ENCODE assay signal across 27 cellular contexts in the genomic region with DNA sequence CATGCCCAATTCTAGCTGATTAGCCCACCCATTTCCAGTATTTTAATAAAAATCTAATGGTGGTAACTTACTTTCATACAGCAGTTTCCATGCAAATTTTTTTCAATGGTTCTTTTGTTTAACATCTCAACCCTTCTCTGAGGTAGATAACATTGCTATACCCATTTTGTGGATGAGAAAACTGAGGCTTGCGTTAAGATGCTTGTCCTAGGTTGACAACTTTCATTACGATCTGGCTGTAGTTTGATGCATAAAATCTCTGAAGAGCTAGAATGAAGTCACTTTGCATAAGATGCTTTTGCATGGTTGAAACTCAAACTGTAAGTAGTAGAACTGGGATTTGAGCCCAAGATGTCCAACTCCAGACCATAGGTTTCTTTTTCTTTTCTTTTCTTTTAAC.
"Had no signal": no experiment of that assay in that cellular context is flagged by ENCODE, and none has a peak within 500 bp of the region (broad histone marks: within the 10 kb centered on the region; RNA-seq: fewer than 3 reads in every experiment).

No MANE protein-coding gene starts in this region.

- H3K9me3 ChIP-seq: stomach, suprapubic skin, testis, thoracic aorta, thyroid gland, tibial artery, tibial nerve, transverse colon, upper lobe of left lung, upper lobe of right lung, uterus, vagina had no signal

- H3K27ac ChIP-seq: stomach, suprapubic skin, testis, thoracic aorta, thyroid gland, tibial artery, tibial nerve, transverse colon, upper lobe of left lung, upper lobe of right lung, uterus, vagina had no signal

- H3K4me1 ChIP-seq: suprapubic skin, testis, thyroid gland, upper lobe of right lung, uterus, vagina had no signal

- H3K27me3 ChIP-seq: stomach, suprapubic skin, testis, thyroid gland, tibial nerve, transverse colon, upper lobe of left lung, upper lobe of right lung, uterus, vagina had no signal

- H3K4me3 ChIP-seq: stomach, suprapubic skin, testis, thoracic aorta, thyroid gland, tibial artery, tibial nerve, transverse colon, upper lobe of left lung, upper lobe of right lung, uterus, vagina had no signal

- H3K36me3 ChIP-seq: stomach, suprapubic skin, thoracic aorta, thyroid gland, tibial artery, tibial nerve, transverse colon, upper lobe of left lung, upper lobe of right lung, uterus, vagina had no signal

- FAIRE-seq: urothelium cell line had no signal

- DNase-seq: stimulated activated CD4-positive, alpha-beta T cell treated with anti-CD3 and anti-CD28 coated beads, Interleukin-2, amount 100 ng/mL, for 48 hours; stimulated activated CD4-positive, alpha-beta T cell treated with anti-CD3 and anti-CD28 coated beads, Interleukin-4, amount 100 ng/mL, for 1 hour; stimulated activated CD4-positive, alpha-beta T cell treated with anti-CD3 and anti-CD28 coated beads, Interleukin-4, amount 100 ng/mL, for 24 hours; stimulated activated CD4-positive, alpha-beta T cell treated with anti-CD3 and anti-CD28 coated beads, Interleukin-4, amount 100 ng/mL, for 4 hours; stimulated activated CD8-positive, alpha-beta memory T cell treated with anti-CD3 and anti-CD28 coated beads, Interleukin-4, amount 100 ng/mL, for 48 hours; stimulated activated naive B cell treated with anti-CD40 and anti-IgM and Interleukin-4, amounts not matched to agents 10 μg/mL and 1 μg/mL and 100 μg/mL, for 72 hours; stimulated activated naive CD4-positive, alpha-beta T cell; stimulated activated naive CD4-positive, alpha-beta T cell treated with Interleukin-2 at 50 U/mL for 16 hours; stimulated activated naive CD8-positive, alpha-beta T cell treated with anti-CD3 and anti-CD28 coated beads, Interleukin-15, amount 100 ng/mL, for 72 hours; stimulated activated naive CD8-positive, alpha-beta T cell treated with anti-CD3 and anti-CD28 coated beads, Interleukin-15, Interleukin-2, amounts not matched to agents 100 U/mL and 50 U/mL, for 24 hours; stomach; substantia nigra; testis; thyroid gland; tibial artery; transverse colon; trophoblast cell; upper lobe of left lung; upper lobe of right lung; uterus had no signal

- ATAC-seq: stimulated activated effector memory CD8-positive, alpha-beta T cell treated with anti-CD3 and anti-CD28 coated beads, Interleukin-12 subunit alpha, Interleukin-12 subunit beta, amount 100 ng/mL, for 72 hours; stimulated activated memory B cell treated with anti-CD40 and anti-IgM and Interleukin-4, amounts not matched to agents 10 μg/mL and 1 μg/mL and 100 μg/mL, for 72 hours; stimulated activated naive B cell treated with anti-CD40 and anti-IgM and Interleukin-4, amounts not matched to agents 10 μg/mL and 1 μg/mL and 100 μg/mL, for 72 hours; stimulated activated naive CD8-positive, alpha-beta T cell treated with anti-CD3 and anti-CD28 coated beads, Interleukin-15, amount 100 ng/mL, for 72 hours; stimulated activated naive CD8-positive, alpha-beta T cell treated with anti-CD3 and anti-CD28 coated beads, Interleukin-15, Interleukin-2, amounts not matched to agents 100 U/mL and 50 U/mL, for 24 hours; upper lobe of right lung had no signal
